Comparison of ENCODE assay signal across 8 cellular contexts in the genomic region with DNA sequence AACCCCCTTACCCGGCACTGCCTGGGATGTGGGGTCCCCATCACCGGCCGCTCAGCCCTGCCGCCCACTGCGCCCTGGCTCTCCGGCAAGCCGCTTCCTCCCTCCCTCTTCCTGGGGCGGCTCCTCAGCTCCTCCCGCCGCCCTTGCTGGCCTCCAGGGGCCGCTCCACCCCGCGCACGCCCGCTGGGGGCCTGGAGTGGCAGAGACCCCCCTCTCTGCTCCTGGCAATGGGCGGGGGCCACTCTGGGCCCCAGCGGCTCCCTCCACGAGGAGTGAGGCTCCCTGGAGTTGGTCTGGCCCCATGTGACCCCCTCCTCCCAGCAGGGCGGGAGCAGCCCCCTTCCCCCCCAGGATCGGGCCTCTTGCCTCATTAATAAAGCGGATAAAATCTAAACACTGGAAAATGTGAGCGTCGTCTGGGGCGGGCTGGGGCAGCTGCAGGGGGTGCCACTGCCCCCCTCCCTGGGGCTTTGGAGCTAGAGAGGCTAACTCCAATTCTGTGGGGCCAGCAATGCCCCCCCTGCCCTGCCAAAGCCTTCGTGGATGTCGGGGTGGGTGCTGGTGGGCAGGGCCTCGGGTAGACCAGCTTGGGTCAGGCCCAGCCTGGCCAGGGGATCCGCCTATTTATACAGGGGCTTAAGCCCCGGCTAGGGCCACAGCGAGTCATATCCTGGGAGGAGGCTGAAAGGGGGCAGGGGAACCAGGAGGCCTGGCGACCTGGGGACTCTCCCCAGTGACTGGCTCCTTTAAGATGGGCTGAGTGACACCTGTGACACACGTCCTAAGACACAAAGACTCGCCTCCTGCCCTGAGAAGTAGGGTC. TPM values are rescaled to one million over a fixed set of nuclear protein-coding genes. Genes with fewer than 3 reads are reported as not detected.
A peak's percentile ranks its signal among the peaks of the same experiment; 100 is the strongest.
DNase-seq lines count a peak whose midpoint lies in the region; ATAC-seq and TF ChIP-seq lines count a peak whose summit lies in the region.

A gene with protein sequence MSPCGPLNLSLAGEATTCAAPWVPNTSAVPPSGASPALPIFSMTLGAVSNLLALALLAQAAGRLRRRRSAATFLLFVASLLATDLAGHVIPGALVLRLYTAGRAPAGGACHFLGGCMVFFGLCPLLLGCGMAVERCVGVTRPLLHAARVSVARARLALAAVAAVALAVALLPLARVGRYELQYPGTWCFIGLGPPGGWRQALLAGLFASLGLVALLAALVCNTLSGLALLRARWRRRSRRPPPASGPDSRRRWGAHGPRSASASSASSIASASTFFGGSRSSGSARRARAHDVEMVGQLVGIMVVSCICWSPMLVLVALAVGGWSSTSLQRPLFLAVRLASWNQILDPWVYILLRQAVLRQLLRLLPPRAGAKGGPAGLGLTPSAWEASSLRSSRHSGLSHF (minus strand): TSS at position 104 of the 823 bp plus-strand sequence. CDS start 1,034 bp downstream, outside the sequence.

- H3F3A ChIP-seq in Loucy (ENCODE audit: low read depth) = no peaks in the 10 kb centered on the region

- H3K9me3 ChIP-seq in Loucy (ENCODE audit: insufficient read depth, low read depth, low read length) (no peaks in the 10 kb centered on the region), ascending aorta (no peaks in the 10 kb centered on the region), lung (ENCODE audit: control insufficient read depth in 2 of 2, insufficient read depth in 1 of 2, low read length in 1 of 2) (peaks cover 0 to 2% of the 10 kb centered on the region in 2 donors)

- intact Hi-C loops in ascending aorta (cut with DNase I) = no loop called here

- peak within 1 kb of the TSS; percentile 27 for H3K4me2 ChIP-seq in Loucy (ENCODE audit: low read depth, low read length, poor library complexity, severe bottlenecking)

- H3K4me3 ChIP-seq in Loucy (ENCODE audit: low read length, poor library complexity, severe bottlenecking) (no peak within 1 kb of the TSS), ascending aorta (peak within 1 kb of the TSS in 1 of 2 donors; percentile 50), lung (no peak within 1 kb of the TSS)

- peak within 1 kb of the TSS; percentile 22 for H3K9ac ChIP-seq in Loucy (ENCODE audit: low read depth, low read length, poor library complexity, severe bottlenecking)

- H4K20me1 ChIP-seq in Loucy (ENCODE audit: insufficient read depth, low read length, poor library complexity, severe bottlenecking) = no peaks in the 10 kb centered on the region

- peak; percentile 17; the same call in 1 of the 2 replicates for TF ChIP-seq CTCF in Loucy (conservative IDR thresholded peaks at IDR 0.05; ENCODE audit: low read length)
- peak in 2 of 3 experiments; percentile 19 to 32 for TF ChIP-seq CTCF in ascending aorta (IDR thresholded peaks at IDR 0.05)
- TF ChIP-seq CTCF in lung (IDR thresholded peaks at IDR 0.05; ENCODE audit: control extremely low read depth, extremely low read depth) = peak; percentile 5

- no peaks in the 10 kb centered on the region for H3K27me3 ChIP-seq in Loucy (ENCODE audit: insufficient read depth, low read length, poor library complexity, severe bottlenecking)
- peaks cover 4% of the 10 kb centered on the region for H3K27me3 ChIP-seq in ascending aorta
- no peaks in the 10 kb centered on the region for H3K27me3 ChIP-seq in lung (ENCODE audit: control insufficient read depth, insufficient read depth)

- H3K79me2 ChIP-seq in Loucy (ENCODE audit: insufficient read depth, low read length) = no peaks in the 10 kb centered on the region

- ATAC-seq in lung (ENCODE audit: insufficient read depth, low FRiP score) (no peak), GM21381 (IDR thresholded peaks at IDR 0.05; ENCODE audit: unreplicated experiment) (no peak)

- H3K9me2 ChIP-seq in Loucy (replicated peaks; ENCODE audit: low read depth, low read length) = no peaks in the 10 kb centered on the region

- H3K27ac ChIP-seq in ascending aorta (no peak within 1 kb of the TSS), lung (ENCODE audit: low read depth in 1 of 2, low read length in 1 of 2) (no peak within 1 kb of the TSS)

- H3K36me3 ChIP-seq in Loucy (ENCODE audit: insufficient read depth, low read length) (peaks cover 1% of the 10 kb centered on the region; the same call in 1 of the 2 replicates), ascending aorta (peaks cover 33 to 37% of the 10 kb centered on the region in 2 donors), lung (ENCODE audit: control insufficient read depth in 2 of 2, insufficient read depth in 2 of 2, low read length in 2 of 2) (peaks cover 3 to 34% of the 10 kb centered on the region in 2 donors)

- WGBS in lung, 2 donors = 8 to 11% methylated on average over 33 of the region's 33 CpGs

- no peak within 1 kb of the TSS for H2AFZ ChIP-seq in Loucy (ENCODE audit: low read length)

- H3K4me1 ChIP-seq in Loucy (ENCODE audit: insufficient read depth, low read length, poor library complexity, severe bottlenecking) (peaks cover 13% of the 10 kb centered on the region), ascending aorta (peaks cover 8 to 21% of the 10 kb centered on the region in 2 donors), lung (ENCODE audit: control insufficient read depth in 2 of 2, insufficient read depth in 2 of 2, low read length in 2 of 2) (peaks cover 0 to 17% of the 10 kb centered on the region in 2 donors)

- DNase-seq in Daoy (ENCODE audit: low read depth) (peak; percentile 54), ascending aorta (ENCODE audit: low spot score in 2 of 2) (no peak), lung (ENCODE audit: low spot score) (no peak), Ammon's horn (ENCODE audit: low spot score) (no peak), NCI-H2029 treated with DMSO at 0.1 percent for 48 hours (lab: John Stamatoyannopoulos, UW) (no peak), dedifferentiated amniotic fluid mesenchymal stem cell (ENCODE audit: extremely low spot score) (no peak)

RNA-seq across cellular contexts. Expression of the gene that starts here (rescaled TPM):
- total RNA-seq in Daoy (2014; rRNA removed; shearing (Covaris generic)) = not detected in 2 replicates
- 17.1 TPM for total RNA-seq in ascending aorta
- 1 to 10 TPM; 2.0 to 4.3 TPM for total RNA-seq in lung
- polyA plus RNA-seq in lung = 1 to 10 TPM in 1 of 2 donors, under 1 TPM in 1; 0.73 to 1.4 TPM

Comparison
In these comparisons a context has a peak if more than half of its experiments do, and no peak if none do; other contexts are left out.
1. Peak in DNase-seq in Daoy; RNA of the gene not detected or under 1 TPM.